ENCODE assay signal across 17 cellular contexts in genomic region chr7:79590571-79591274, GRCh38.
"Had no signal": no experiment of that assay in that cellular context is flagged by ENCODE, and none has a peak within 500 bp of the region (broad histone marks: within the 10 kb centered on the region; RNA-seq: fewer than 3 reads in every experiment).

No MANE protein-coding gene starts in this region.

- ATAC-seq: activated CD8-positive, alpha-beta memory T cell treated with anti-CD3 and anti-CD28 coated beads, Interleukin-2, amount 10 ng/mL, durations not matched to agents 7 days and 5 days; activated CD8-positive, alpha-beta T cell treated with anti-CD3 and anti-CD28 coated beads for 36 hours; activated naive CD4-positive, alpha-beta T cell treated with anti-CD3 and anti-CD28 coated beads, Interleukin-2, amount 50 U/mL, for 72 hours; left ventricle myocardium superior; natural killer cell treated with Interleukin-12 subunit alpha and Interleukin-12 subunit beta and Interleukin-15 and Interleukin-18, amount 100 ng/mL, for 72 hours; pancreas; psoas muscle had no signal

- H3K27ac Mint-ChIP-seq: activated CD4-positive, alpha-beta T cell treated with anti-CD3 and anti-CD28 coated beads, Interleukin-2, amount 10 ng/mL, durations not matched to agents 7 days and 5 days; activated CD8-positive, alpha-beta memory T cell treated with anti-CD3 and anti-CD28 coated beads, Interleukin-2, amount 10 ng/mL, durations not matched to agents 7 days and 5 days; activated CD8-positive, alpha-beta T cell treated with anti-CD3 and anti-CD28 coated beads for 36 hours; activated naive CD4-positive, alpha-beta T cell treated with anti-CD3 and anti-CD28 coated beads, Interleukin-2, amount 50 U/mL, for 72 hours; natural killer cell treated with Interleukin-12 subunit alpha and Interleukin-12 subunit beta and Interleukin-15 and Interleukin-18, amount 100 ng/mL, for 72 hours; type B pancreatic cell had no signal

- DNase-seq: activated CD4-positive, alpha-beta T cell treated with anti-CD3 and anti-CD28 coated beads, Interleukin-2, amount 10 ng/mL, durations not matched to agents 7 days and 5 days; activated CD4-positive, CD25-positive, alpha-beta regulatory T cell treated with anti-CD3 and anti-CD28 coated beads, Interleukin-2, amount 50 U/mL, for 72 hours; activated CD8-positive, alpha-beta memory T cell treated with anti-CD3 and anti-CD28 coated beads, Interleukin-2, amount 10 ng/mL, durations not matched to agents 7 days and 5 days; activated CD8-positive, alpha-beta T cell treated with anti-CD3 and anti-CD28 coated beads for 36 hours; central memory CD4-positive, alpha-beta T cell; colonic mucosa; left ventricle myocardium superior; mammary epithelial cell; midbrain; pancreas; psoas muscle; stimulated activated CD4-positive, alpha-beta T cell treated with anti-CD3 and anti-CD28 coated beads, Interleukin-4, amount 100 ng/mL, for 24 hours; stimulated activated naive CD4-positive, alpha-beta T cell treated with Interleukin-2 at 50 U/mL for 16 hours; WERI-Rb-1 had no signal

- H3K9me3 Mint-ChIP-seq: activated CD4-positive, alpha-beta T cell treated with anti-CD3 and anti-CD28 coated beads, Interleukin-2, amount 10 ng/mL, durations not matched to agents 7 days and 5 days; type B pancreatic cell had no signal

- H3K4me1 Mint-ChIP-seq: activated CD4-positive, alpha-beta T cell treated with anti-CD3 and anti-CD28 coated beads, Interleukin-2, amount 10 ng/mL, durations not matched to agents 7 days and 5 days; activated CD8-positive, alpha-beta memory T cell treated with anti-CD3 and anti-CD28 coated beads, Interleukin-2, amount 10 ng/mL, durations not matched to agents 7 days and 5 days had no signal

- H3K27me3 Mint-ChIP-seq: activated CD4-positive, alpha-beta T cell treated with anti-CD3 and anti-CD28 coated beads, Interleukin-2, amount 10 ng/mL, durations not matched to agents 7 days and 5 days; activated CD8-positive, alpha-beta memory T cell treated with anti-CD3 and anti-CD28 coated beads, Interleukin-2, amount 10 ng/mL, durations not matched to agents 7 days and 5 days; activated CD8-positive, alpha-beta T cell treated with anti-CD3 and anti-CD28 coated beads for 36 hours; natural killer cell treated with Interleukin-12 subunit alpha and Interleukin-12 subunit beta and Interleukin-15 and Interleukin-18, amount 100 ng/mL, for 72 hours; type B pancreatic cell had no signal

- H3K4me3 Mint-ChIP-seq: activated CD4-positive, alpha-beta T cell treated with anti-CD3 and anti-CD28 coated beads, Interleukin-2, amount 10 ng/mL, durations not matched to agents 7 days and 5 days; activated CD8-positive, alpha-beta memory T cell treated with anti-CD3 and anti-CD28 coated beads, Interleukin-2, amount 10 ng/mL, durations not matched to agents 7 days and 5 days; activated CD8-positive, alpha-beta T cell treated with anti-CD3 and anti-CD28 coated beads for 36 hours; natural killer cell treated with Interleukin-12 subunit alpha and Interleukin-12 subunit beta and Interleukin-15 and Interleukin-18, amount 100 ng/mL, for 72 hours; type B pancreatic cell had no signal

- H3K36me3 Mint-ChIP-seq: activated CD8-positive, alpha-beta memory T cell treated with anti-CD3 and anti-CD28 coated beads, Interleukin-2, amount 10 ng/mL, durations not matched to agents 7 days and 5 days; activated naive CD4-positive, alpha-beta T cell treated with anti-CD3 and anti-CD28 coated beads, Interleukin-2, amount 50 U/mL, for 72 hours; type B pancreatic cell had no signal
